ENCODE assay signal across 1 cellular context in the genomic region with DNA sequence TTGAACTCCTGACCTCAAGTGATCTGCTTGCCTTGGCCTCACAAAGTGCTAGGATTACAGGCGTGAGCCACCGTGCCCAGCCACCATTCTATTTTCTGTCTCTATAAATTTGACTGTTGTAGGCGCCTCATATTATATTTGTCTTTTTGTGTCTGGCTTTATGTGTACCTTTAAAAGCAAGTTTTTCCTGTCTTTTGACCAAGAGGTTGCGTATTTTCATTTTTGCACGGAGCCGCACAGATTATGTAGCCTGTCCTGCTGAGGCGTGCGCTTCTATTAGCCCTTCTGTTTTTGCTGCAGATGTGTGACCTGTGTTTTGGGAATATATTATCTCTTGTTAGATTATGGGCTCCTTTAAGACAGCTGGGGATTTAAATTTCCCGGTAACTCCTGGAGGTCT.
TF ChIP-seq lines count a peak whose summit lies in the region.

No MANE protein-coding gene starts in this region.

TF ChIP-seq in HepG2, 621 proteins besides CTCF, POLR2A, EP300 and RAD21:
- TF ChIP-seq ZZZ3 (CRISPR knock-in tag; IDR thresholded peaks at IDR 0.05; ENCODE audit: borderline replicate concordance): no peak
